ENCODE assay signal across 16 cellular contexts in genomic region chr5:169020102-169020501, GRCh38.
DNase-seq lines count a peak whose midpoint lies in the region; ATAC-seq and TF ChIP-seq lines count a peak whose summit lies in the region.
"Had no signal": no experiment of that assay in that cellular context is flagged by ENCODE, and none has a peak within 500 bp of the region (broad histone marks: within the 10 kb centered on the region; RNA-seq: fewer than 3 reads in every experiment).

No MANE protein-coding gene starts in this region.

- no peaks in the 10 kb centered on the region for H3K79me2 ChIP-seq in smooth muscle cell (ENCODE audit: low read depth)

- H3K9me3 Mint-ChIP-seq in activated T-cell treated with anti-CD3 and anti-CD28 coated beads, Interleukin-2, amount 50 U/mL, for 4 hours = no peaks in the 10 kb centered on the region
- H3K9me3 Mint-ChIP-seq: activated naive CD4-positive, alpha-beta T cell treated with anti-CD3 and anti-CD28 coated beads for 36 hours; H9 had no signal

- H3K9me3 ChIP-seq in smooth muscle cell (replicated peaks; ENCODE audit: low read depth) = no peaks in the 10 kb centered on the region
- H3K9me3 ChIP-seq: transverse colon had no signal

- H3K9ac ChIP-seq in smooth muscle cell (ENCODE audit: low read depth) = no peak overlapping the region

- DNase-seq in DMS153 treated with DMSO at 0.1 percent for 48 hours (lab: John Stamatoyannopoulos, UW; ENCODE audit: unreplicated experiment) (peak; percentile 10), DMS153 (lab: John Stamatoyannopoulos, UW) (no peak), glomerular visceral epithelial cell (ENCODE audit: extremely low spot score) (peak; percentile 22), smooth muscle cell (lab: John Stamatoyannopoulos, UW; ENCODE audit: unreplicated experiment) (no peak), NCI-H1436 (lab: John Stamatoyannopoulos, UW) (no peak), NK-92 (lab: John Stamatoyannopoulos, UW; ENCODE audit: unreplicated experiment) (no peak)
- no peak for DNase-seq in activated T-cell treated with anti-CD3 and anti-CD28 coated beads, Interleukin-2, amount 50 U/mL, for 4 hours
- DNase-seq: activated CD8-positive, alpha-beta memory T cell treated with anti-CD3 and anti-CD28 coated beads for 24 hours; activated naive CD4-positive, alpha-beta T cell treated with anti-CD3 and anti-CD28 coated beads for 36 hours; foreskin fibroblast; H9; IMR-90; NCI-H2081; PC-9; transverse colon had no signal

- peaks cover 14% of the 10 kb centered on the region for H3K27me3 Mint-ChIP-seq in activated T-cell treated with anti-CD3 and anti-CD28 coated beads, Interleukin-2, amount 50 U/mL, for 4 hours (ENCODE audit: low read depth)

- H3K27me3 ChIP-seq in smooth muscle cell (ENCODE audit: low read depth) = no peaks in the 10 kb centered on the region
- H3K27me3 ChIP-seq: transverse colon had no signal

- H3K36me3 ChIP-seq in smooth muscle cell (ENCODE audit: low read depth) = no peaks in the 10 kb centered on the region
- H3K36me3 ChIP-seq: transverse colon had no signal

- H3K4me3 Mint-ChIP-seq in activated T-cell treated with anti-CD3 and anti-CD28 coated beads, Interleukin-2, amount 50 U/mL, for 4 hours = no peak overlapping the region
- H3K4me3 Mint-ChIP-seq: activated naive CD4-positive, alpha-beta T cell treated with anti-CD3 and anti-CD28 coated beads for 36 hours had no signal

- peak overlapping the region; percentile 65 for H2AFZ ChIP-seq in smooth muscle cell (ENCODE audit: low read depth)
- H2AFZ ChIP-seq: PC-9 had no signal

- no peaks in the 10 kb centered on the region for H3K4me1 ChIP-seq in smooth muscle cell (ENCODE audit: low read depth)
- H3K4me1 ChIP-seq: transverse colon had no signal

- peak; percentile 50; the same call in 2 of the 3 replicates for ATAC-seq in SK-N-SH treated with all-trans-retinoic acid at 6 μM for 48 hours
- ATAC-seq in activated T-cell treated with anti-CD3 and anti-CD28 coated beads, Interleukin-2, amount 50 U/mL, for 4 hours = no peak

- no peaks in the 10 kb centered on the region for H3F3A ChIP-seq in smooth muscle cell (ENCODE audit: low read depth)

- H4K20me1 ChIP-seq in smooth muscle cell (ENCODE audit: low read depth) = peaks cover 2% of the 10 kb centered on the region

- peak overlapping the region; percentile 63 for H3K4me2 ChIP-seq in smooth muscle cell
- H3K4me2 ChIP-seq: PC-9 had no signal

- no peaks in the 10 kb centered on the region for H3K36me3 Mint-ChIP-seq in activated T-cell treated with anti-CD3 and anti-CD28 coated beads, Interleukin-2, amount 50 U/mL, for 4 hours (ENCODE audit: insufficient read depth)

- WGBS in smooth muscle cell (ENCODE audit: low lambda C conversion rate) = 25% methylated on average over 2 of the region's 2 CpGs

- H3K27ac ChIP-seq in smooth muscle cell (ENCODE audit: low read depth) = no peak overlapping the region
- H3K27ac ChIP-seq: PC-9, transverse colon had no signal

- H3K4me1 Mint-ChIP-seq in activated T-cell treated with anti-CD3 and anti-CD28 coated beads, Interleukin-2, amount 50 U/mL, for 4 hours (ENCODE audit: low read depth) = no peaks in the 10 kb centered on the region

- no peak overlapping the region for H3K4me3 ChIP-seq in smooth muscle cell
- H3K4me3 ChIP-seq: PC-9, transverse colon had no signal

- no peak for TF ChIP-seq CTCF in smooth muscle cell (IDR thresholded peaks at IDR 0.05; ENCODE audit: borderline replicate concordance, insufficient read depth, poor library complexity, severe bottlenecking)

TF ChIP-seq in SK-N-SH treated with all-trans-retinoic acid at 6 μM for 48 hours, 23 proteins besides CTCF, POLR2A, EP300 and RAD21:
- TF ChIP-seq ZFP3 (CRISPR knock-in tag; IDR thresholded peaks at IDR 0.05) = no peak
- no peak for TF ChIP-seq ZNF565 (CRISPR knock-in tag; conservative IDR thresholded peaks at IDR 0.05; ENCODE audit: low read depth)
- TF ChIP-seq ISL1 (CRISPR knock-in tag; IDR thresholded peaks at IDR 0.05) = no peak
- no peak for TF ChIP-seq TOX (CRISPR knock-in tag; IDR thresholded peaks at IDR 0.05; ENCODE audit: borderline replicate concordance)
- TF ChIP-seq ESRRG (CRISPR knock-in tag; IDR thresholded peaks at IDR 0.05) = no peak
- TF ChIP-seq GLIS3 (CRISPR knock-in tag; IDR thresholded peaks at IDR 0.05) = no peak
- no peak for TF ChIP-seq ZFP30 (CRISPR knock-in tag; IDR thresholded peaks at IDR 0.05)
- TF ChIP-seq ZNF70 (CRISPR knock-in tag; IDR thresholded peaks at IDR 0.05) = no peak
- TF ChIP-seq CSRNP3 (CRISPR knock-in tag; IDR thresholded peaks at IDR 0.05) = no peak
- no peak for TF ChIP-seq TSHZ2 (CRISPR knock-in tag; IDR thresholded peaks at IDR 0.05)
- no peak for TF ChIP-seq TCF4 (CRISPR knock-in tag; IDR thresholded peaks at IDR 0.05; ENCODE audit: borderline replicate concordance)
- no peak for TF ChIP-seq CSDC2 (CRISPR knock-in tag; IDR thresholded peaks at IDR 0.05)
- TF ChIP-seq CREB5 (CRISPR knock-in tag; IDR thresholded peaks at IDR 0.05; ENCODE audit: low read depth) = no peak
- no peak for TF ChIP-seq ZNF8 (CRISPR knock-in tag; IDR thresholded peaks at IDR 0.05)
- no peak for TF ChIP-seq SNAI2 (CRISPR knock-in tag; IDR thresholded peaks at IDR 0.05)
- TF ChIP-seq RARB (CRISPR knock-in tag; IDR thresholded peaks at IDR 0.05) = no peak

Comparison
In these comparisons a context has a peak if more than half of its experiments do, and no peak if none do; other contexts are left out.
1. DNase-seq: peak in DMS153 treated with DMSO at 0.1 percent for 48 hours (single experiment) and glomerular visceral epithelial cell (single experiment); none in DMS153 (single experiment), smooth muscle cell (single experiment), NCI-H1436 (single experiment), NK-92 (single experiment) and activated T-cell treated with anti-CD3 and anti-CD28 coated beads, Interleukin-2, amount 50 U/mL, for 4 hours (single experiment).